Comparison of ENCODE assay signal across 8 cellular contexts in genomic region chr2:232549655-232550350, GRCh38. TPM values are rescaled to one million over a fixed set of nuclear protein-coding genes. Genes with fewer than 3 reads are reported as not detected.
A peak's percentile ranks its signal among the peaks of the same experiment; 100 is the strongest.
DNase-seq lines count a peak whose midpoint lies in the region; ATAC-seq and TF ChIP-seq lines count a peak whose summit lies in the region.

No MANE protein-coding gene starts in this region.

- H3K27me3 ChIP-seq in CD8-positive, alpha-beta memory T cell (ENCODE audit: insufficient read depth, low read length, poor library complexity, severe bottlenecking) = no peaks in the 10 kb centered on the region
- H3K27me3 ChIP-seq in naive thymus-derived CD4-positive, alpha-beta T cell (ENCODE audit: control insufficient read depth in 2 of 2, insufficient read depth in 2 of 2, low read length in 2 of 2) = no peaks in the 10 kb centered on the region

- peaks cover 68% of the 10 kb centered on the region for H3K4me1 ChIP-seq in CD8-positive, alpha-beta memory T cell (ENCODE audit: insufficient read depth, low read length)
- peaks cover 15 to 32% of the 10 kb centered on the region in 2 donors for H3K4me1 ChIP-seq in naive thymus-derived CD4-positive, alpha-beta T cell (ENCODE audit: control insufficient read depth in 2 of 2, insufficient read depth in 2 of 2, low read length in 2 of 2)

- DNase-seq in CD8-positive, alpha-beta memory T cell = peak in 1 of 5 donors; percentile 7
- DNase-seq in LNCaP clone FGC (ENCODE audit: low read depth) = no peak
- DNase-seq in central memory CD8-positive, alpha-beta T cell (ENCODE audit: low spot score in 2 of 2) = no peak
- DNase-seq in naive thymus-derived CD4-positive, alpha-beta T cell = no peak
- DNase-seq in NCI-H1436 treated with DMSO at 0.1 percent for 48 hours (lab: John Stamatoyannopoulos, UW) = no peak
- DNase-seq in NCI-H187 treated with DMSO at 0.1 percent for 48 hours (lab: John Stamatoyannopoulos, UW) = no peak
- DNase-seq in left colon = no peak

- no peaks in the 10 kb centered on the region for H3K9me3 Mint-ChIP-seq in CD8-positive, alpha-beta memory T cell
- H3K9me3 Mint-ChIP-seq in central memory CD8-positive, alpha-beta T cell = no peaks in the 10 kb centered on the region
- peaks cover 0 to 4% (median 0%) of the 10 kb centered on the region in 11 donors for H3K9me3 Mint-ChIP-seq in naive thymus-derived CD4-positive, alpha-beta T cell

- POLR2A ChIA-PET in CD8-positive, alpha-beta memory T cell (lab: Charles Lee) = interaction anchor here (0.6 to 1.4 kb wide), 2 partner anchors 283 to 769 kb away, joined by 3 read pairs; partner anchors contain the start of gene PDE6D
- POLR2A ChIA-PET in naive thymus-derived CD4-positive, alpha-beta T cell (lab: Charles Lee) = interaction anchor here (0.6 to 1.4 kb wide), 6 partner anchors 12 to 842 kb away, joined by 3 to 5 read pairs (median 3); partner anchors contain the start of genes ATG16L1 and PTMA

- TF ChIP-seq CTCF in LNCaP clone FGC (IDR thresholded peaks at IDR 0.05; ENCODE audit: control insufficient read depth, extremely low read depth, insufficient read depth) = no peak

- CTCF ChIA-PET in CD8-positive, alpha-beta memory T cell (lab: Charles Lee) = interaction anchor here (0.6 to 1.3 kb wide), 2 partner anchors 14 to 581 kb away, joined by 3 read pairs; no protein-coding TSS in a partner anchor
- CTCF ChIA-PET in naive thymus-derived CD4-positive, alpha-beta T cell (lab: Charles Lee) = no interaction called here

- H3K4me1 Mint-ChIP-seq in CD8-positive, alpha-beta memory T cell = peaks cover 68 to 88% (median 74%) of the 10 kb centered on the region in 3 donors
- peaks cover 69% of the 10 kb centered on the region for H3K4me1 Mint-ChIP-seq in central memory CD8-positive, alpha-beta T cell
- peaks cover 52 to 79% (median 75%) of the 10 kb centered on the region in 7 donors for H3K4me1 Mint-ChIP-seq in naive thymus-derived CD4-positive, alpha-beta T cell

- peaks cover 3% of the 10 kb centered on the region for H3K36me3 ChIP-seq in CD8-positive, alpha-beta memory T cell (ENCODE audit: insufficient read depth, low read length)
- H3K36me3 ChIP-seq in naive thymus-derived CD4-positive, alpha-beta T cell (ENCODE audit: control insufficient read depth in 2 of 3, insufficient read depth in 3 of 3, low read length in 3 of 3) = peaks cover 0 to 21% (median 0%) of the 10 kb centered on the region in 3 experiments

- H3K27ac ChIP-seq in CD8-positive, alpha-beta memory T cell (ENCODE audit: low read depth, low read length) = peak overlapping the region; percentile 99
- H3K27ac ChIP-seq in naive thymus-derived CD4-positive, alpha-beta T cell (ENCODE audit: low read depth, low read length) = peak overlapping the region; percentile 92

- intact Hi-C loops in naive thymus-derived CD4-positive, alpha-beta T cell (cut with micrococcal nuclease) = loop anchor here (1.0 to 10.0 kb wide), 17 partner anchors 57 to 1747 kb away; partner anchors contain the start of genes ATG16L1 (in 2 of the 2), DIS3L2 (in 2 of the 2), GIGYF2 (in 2 of the 2) and COPS7B (in 1 of the 2)
- intact Hi-C loops in left colon (cut with DNase I, micrococcal nuclease) = no loop called here

- peak overlapping the region; percentile 80 for H3K4me3 ChIP-seq in CD8-positive, alpha-beta memory T cell (ENCODE audit: low read length)
- peak overlapping the region; percentile 90 for H3K4me3 ChIP-seq in LNCaP clone FGC (ENCODE audit: low read depth, low read length)
- H3K4me3 ChIP-seq in naive thymus-derived CD4-positive, alpha-beta T cell (ENCODE audit: low read length) = peak overlapping the region; percentile 88

- H3K27me3 Mint-ChIP-seq in CD8-positive, alpha-beta memory T cell = no peaks in the 10 kb centered on the region
- H3K27me3 Mint-ChIP-seq in central memory CD8-positive, alpha-beta T cell = no peaks in the 10 kb centered on the region
- no peaks in the 10 kb centered on the region for H3K27me3 Mint-ChIP-seq in naive thymus-derived CD4-positive, alpha-beta T cell

- peaks cover 1 to 65% (median 4%) of the 10 kb centered on the region in 3 donors for H3K36me3 Mint-ChIP-seq in CD8-positive, alpha-beta memory T cell
- H3K36me3 Mint-ChIP-seq in central memory CD8-positive, alpha-beta T cell (ENCODE audit: insufficient read depth) = peaks cover 22% of the 10 kb centered on the region
- H3K36me3 Mint-ChIP-seq in naive thymus-derived CD4-positive, alpha-beta T cell = peaks cover 11 to 41% (median 32%) of the 10 kb centered on the region in 5 donors

- peak; percentile 5 for ATAC-seq in central memory CD8-positive, alpha-beta T cell (replicated peaks; ENCODE audit: extremely low read depth, poor library complexity, severe bottlenecking)
- ATAC-seq in naive thymus-derived CD4-positive, alpha-beta T cell = no peak
- ATAC-seq in left colon (no peak), GM21390 (IDR thresholded peaks at IDR 0.05; ENCODE audit: unreplicated experiment) (no peak)

- no peaks in the 10 kb centered on the region for H3K9me3 ChIP-seq in CD8-positive, alpha-beta memory T cell (ENCODE audit: low read length)
- no peaks in the 10 kb centered on the region for H3K9me3 ChIP-seq in naive thymus-derived CD4-positive, alpha-beta T cell (ENCODE audit: control insufficient read depth in 2 of 3, low read length in 3 of 3)

- peak overlapping the region; percentile 96 to 100 (median 98) for H3K4me3 Mint-ChIP-seq in CD8-positive, alpha-beta memory T cell
- peak overlapping the region; percentile 98 for H3K4me3 Mint-ChIP-seq in central memory CD8-positive, alpha-beta T cell
- H3K4me3 Mint-ChIP-seq in naive thymus-derived CD4-positive, alpha-beta T cell = peak overlapping the region; percentile 91 to 100 (median 100)

- H3K27ac Mint-ChIP-seq in CD8-positive, alpha-beta memory T cell = peak overlapping the region; percentile 98 to 100 (median 99)
- peak overlapping the region; percentile 95 for H3K27ac Mint-ChIP-seq in central memory CD8-positive, alpha-beta T cell (ENCODE audit: low read depth)
- peak overlapping the region; percentile 97 to 100 (median 100) for H3K27ac Mint-ChIP-seq in naive thymus-derived CD4-positive, alpha-beta T cell

RNA-seq across cellular contexts. Expression of gene TIGD1, which starts 0.6 kb away (rescaled TPM):
- total RNA-seq in CD8-positive, alpha-beta memory T cell = 1 to 10 TPM; 6.5 to 7.0 TPM
- 6.4 TPM for polyA plus RNA-seq in CD8-positive, alpha-beta memory T cell
- 10 to 100 TPM in 4 of 5 experiments, 1 to 10 TPM in 1; 9.7 to 23.4 (median 19.3) TPM for total RNA-seq in naive thymus-derived CD4-positive, alpha-beta T cell
- 10 to 100 TPM; 17.1 to 23.8 TPM for polyA plus RNA-seq in naive thymus-derived CD4-positive, alpha-beta T cell
- 1 to 10 TPM; 4.4 to 4.5 TPM for total RNA-seq in left colon

RNA-seq across cellular contexts. Expression of gene EIF4E2, which starts 0.7 kb away (rescaled TPM):
- 10 to 100 TPM; 68.8 to 76.5 TPM for total RNA-seq in CD8-positive, alpha-beta memory T cell
- 73.2 TPM for polyA plus RNA-seq in CD8-positive, alpha-beta memory T cell
- total RNA-seq in naive thymus-derived CD4-positive, alpha-beta T cell = 10 to 100 TPM; 51.9 to 77.6 (median 61.6) TPM
- polyA plus RNA-seq in naive thymus-derived CD4-positive, alpha-beta T cell = 10 to 100 TPM; 59.8 to 63.4 TPM
- 100 to 1,000 TPM in 1 of 2 donors, 10 to 100 TPM in 1; 83.2 to 104 TPM for total RNA-seq in left colon

RNA-seq across cellular contexts. Expression of gene CHRNG, which starts 10.3 kb away (rescaled TPM):
- not detected for total RNA-seq in CD8-positive, alpha-beta memory T cell
- not detected for polyA plus RNA-seq in CD8-positive, alpha-beta memory T cell
- not detected for total RNA-seq in naive thymus-derived CD4-positive, alpha-beta T cell
- under 1 TPM; 0.10 to 0.26 TPM for polyA plus RNA-seq in naive thymus-derived CD4-positive, alpha-beta T cell
- total RNA-seq in left colon = not detected

RNA-seq across cellular contexts. Expression of gene CHRND, which starts 23.8 kb away (rescaled TPM):
- total RNA-seq in CD8-positive, alpha-beta memory T cell = not detected
- not detected for polyA plus RNA-seq in CD8-positive, alpha-beta memory T cell
- total RNA-seq in naive thymus-derived CD4-positive, alpha-beta T cell = not detected
- under 1 TPM in 1 of 2 donors, not detected in 1; 0.13 TPM for polyA plus RNA-seq in naive thymus-derived CD4-positive, alpha-beta T cell
- total RNA-seq in left colon = not detected

RNA-seq across cellular contexts. Expression of gene PRSS56, which starts 29.6 kb away (rescaled TPM):
- total RNA-seq in CD8-positive, alpha-beta memory T cell = not detected
- polyA plus RNA-seq in CD8-positive, alpha-beta memory T cell = not detected
- not detected for total RNA-seq in naive thymus-derived CD4-positive, alpha-beta T cell
- polyA plus RNA-seq in naive thymus-derived CD4-positive, alpha-beta T cell = not detected
- total RNA-seq in left colon = not detected

Comparison
In these comparisons a context has a peak if more than half of its experiments do, and no peak if none do; other contexts are left out.
1. intact Hi-C loops: an anchor here in naive thymus-derived CD4-positive, alpha-beta T cell (1.0 to 10.0 kb wide); none called in left colon.